In genomic region chr12:116280590-116281290, GRCh38 we compare ENCODE assay signal across 1 cellular context.
TF ChIP-seq lines count a peak whose summit lies in the region.

No MANE protein-coding gene starts in this region.

TF ChIP-seq in HepG2, 621 proteins besides CTCF, POLR2A, EP300 and RAD21:
- TF ChIP-seq ZNF543 (CRISPR knock-in tag; IDR thresholded peaks at IDR 0.05) (no peak), CEBPB (IDR thresholded peaks at IDR 0.05; ENCODE audit: borderline replicate concordance, low read depth, low read length) (peak; percentile 32; the same call in 1 of the 2 replicates), HMGXB3 (CRISPR knock-in tag; IDR thresholded peaks at IDR 0.05; ENCODE audit: borderline replicate concordance) (no peak), ISX (CRISPR knock-in tag; conservative IDR thresholded peaks at IDR 0.05) (no peak), SYNCRIP (IDR thresholded peaks at IDR 0.05; ENCODE audit: insufficient read depth, low read depth, low read length) (no peak), CEBPG (CRISPR knock-in tag; IDR thresholded peaks at IDR 0.05) (0 out of 2 replicates have a peak, but pooled peaks have one; percentile 23), ETS1 (CRISPR knock-in tag; IDR thresholded peaks at IDR 0.05) (no peak), REL (CRISPR knock-in tag; conservative IDR thresholded peaks at IDR 0.05) (no peak), FOXA1 (IDR thresholded peaks at IDR 0.05) (no peak), FOXA1 (CRISPR knock-in tag; IDR thresholded peaks at IDR 0.05) (0 out of 2 replicates have a peak, but pooled peaks have one; percentile 26), ZC3H13 (CRISPR knock-in tag; IDR thresholded peaks at IDR 0.05) (no peak), STAT6 (CRISPR knock-in tag; IDR thresholded peaks at IDR 0.05; ENCODE audit: borderline replicate concordance) (no peak), GFI1 (CRISPR knock-in tag; IDR thresholded peaks at IDR 0.05; ENCODE audit: borderline replicate concordance) (no peak), MIER3 (CRISPR knock-in tag; IDR thresholded peaks at IDR 0.05; ENCODE audit: borderline replicate concordance) (no peak), FOXC1 (CRISPR knock-in tag; IDR thresholded peaks at IDR 0.05; ENCODE audit: borderline replicate concordance) (no peak), MBNL3 (CRISPR knock-in tag; conservative IDR thresholded peaks at IDR 0.05) (no peak), KMT2A (CRISPR knock-in tag; IDR thresholded peaks at IDR 0.05) (no peak), ZNF10 (CRISPR knock-in tag; IDR thresholded peaks at IDR 0.05; ENCODE audit: borderline replicate concordance, low read depth) (no peak)
